7 cellular contexts compared by ENCODE assay signal in genomic region chr16:15888072-15888976, GRCh38. TPM values are rescaled to one million over a fixed set of nuclear protein-coding genes. Genes with fewer than 3 reads are reported as not detected.
DNase-seq lines count a peak whose midpoint lies in the region; ATAC-seq, FAIRE-seq and TF ChIP-seq lines count a peak whose summit lies in the region.

Gene CEP20, minus strand, starts transcription at chr16:15888603. Its CDS starts 18 bp downstream, at chr16:15888585.

- TF ChIP-seq CTCF in astrocyte of the cerebellum (IDR thresholded peaks at IDR 0.05; ENCODE audit: low read depth, low read length, missing control alignments) (peak; percentile 22), hepatocyte (IDR thresholded peaks at IDR 0.05; ENCODE audit: poor library complexity) (no peak), retinal pigment epithelial cell (conservative IDR thresholded peaks at IDR 0.05; ENCODE audit: low read depth, low read length) (no peak)

- FAIRE-seq in GM18507 (lab: Jason Lieb, UNC): peak; percentile 99

- peak; percentile 97 for ATAC-seq in HG02981 (IDR thresholded peaks at IDR 0.05; ENCODE audit: unreplicated experiment)

- H3K4me3 ChIP-seq in astrocyte of the cerebellum (ENCODE audit: low read depth, low read length) (peak within 1 kb of the TSS; percentile 74), hepatocyte (peak within 1 kb of the TSS; percentile 71), retinal pigment epithelial cell (ENCODE audit: low read length) (peak within 1 kb of the TSS; percentile 83)

- H3K4me2 ChIP-seq in hepatocyte: peak within 1 kb of the TSS; percentile 90

- H4K20me1 ChIP-seq in hepatocyte (ENCODE audit: insufficient read depth, poor library complexity, severe bottlenecking): no peaks in the 10 kb centered on the region

- peaks cover 45% of the 10 kb centered on the region for H3K79me2 ChIP-seq in hepatocyte

- peak within 1 kb of the TSS; percentile 76 for H2AFZ ChIP-seq in hepatocyte

- H3K27ac ChIP-seq in hepatocyte: peak within 1 kb of the TSS; percentile 83

- H3K27me3 ChIP-seq in hepatocyte: no peaks in the 10 kb centered on the region

- DNase-seq in GM18507 (ENCODE audit: extremely low spot score, insufficient read length, low read depth): peak; percentile 100
- DNase-seq in NCI-H2029 treated with DMSO at 0.1 percent for 48 hours (lab: John Stamatoyannopoulos, UW): peak; percentile 92
- DNase-seq in T-helper 9 cell: peak; percentile 99
- DNase-seq in astrocyte of the cerebellum (ENCODE audit: low read depth): peak; percentile 97
- DNase-seq in hepatocyte (ENCODE audit: low spot score): peak; percentile 100
- peak; percentile 93 for DNase-seq in retinal pigment epithelial cell (ENCODE audit: low read depth)

- no peaks in the 10 kb centered on the region for H3K9me2 ChIP-seq in hepatocyte (replicated peaks; ENCODE audit: insufficient read depth)

- no peaks in the 10 kb centered on the region for H3K36me3 ChIP-seq in hepatocyte (replicated peaks; ENCODE audit: insufficient read depth, low read depth)

- under 1% methylated on average over 41 of the region's 41 CpGs for WGBS in hepatocyte (ENCODE audit: low lambda C conversion rate, missing lambda C conversion rate)

- peaks cover 6% of the 10 kb centered on the region for H3K4me1 ChIP-seq in hepatocyte (ENCODE audit: insufficient read depth)

- H3K9me3 ChIP-seq in hepatocyte (ENCODE audit: low read depth): no peaks in the 10 kb centered on the region

- in situ Hi-C loops in astrocyte of the cerebellum (cut with HindIII; ENCODE audit: low sequenced_read_pairs): loop anchor here (25.0 kb wide), 1 partner anchor 99 kb away; no protein-coding TSS in a partner anchor

RNA-seq across cellular contexts. Expression of gene CEP20, which starts in this region (rescaled TPM):
- 34.9 and 39.8 TPM in 2 replicates for total RNA-seq in hepatocyte
- 20.5 and 21.5 TPM in 2 replicates for polyA plus RNA-seq in hepatocyte

Comparison
In these comparisons a context has a peak if more than half of its experiments do, and no peak if none do; other contexts are left out.
1. Peak in every context shown above with its lines: DNase-seq, ATAC-seq, H3K4me3 ChIP-seq and H3K27ac ChIP-seq.